In genomic region chr11:18115360-18116127, GRCh38 we compare ENCODE assay signal across 8 cellular contexts.
DNase-seq lines count a peak whose midpoint lies in the region; ATAC-seq and TF ChIP-seq lines count a peak whose summit lies in the region.

No MANE protein-coding gene starts in this region.

- WGBS in iPS DF 6.9 (ENCODE audit: insufficient coverage, insufficient read length) = no CpG with 5 or more reads among the region's 9 CpGs

- no peaks in the 10 kb centered on the region for H3K9me3 ChIP-seq in iPS DF 6.9 (ENCODE audit: control insufficient read depth, insufficient read depth, low read length)

- no peak overlapping the region for H3K4me3 ChIP-seq in iPS DF 6.9 (ENCODE audit: low read length)

- peak; percentile 86 for ATAC-seq in HG02852 (IDR thresholded peaks at IDR 0.05; ENCODE audit: unreplicated experiment)
- ATAC-seq in HG02763 (IDR thresholded peaks at IDR 0.05; ENCODE audit: unreplicated experiment) = no peak

- TF ChIP-seq CTCF in GM13976 (IDR thresholded peaks at IDR 0.05; ENCODE audit: borderline replicate concordance, control extremely low read depth, extremely low read depth, insufficient read depth, missing control alignments) = peak; percentile 83

- in situ Hi-C loops in GM13976 (cut with MboI; ENCODE audit: low sequenced_read_pairs, unreplicated experiment) = no loop called here

- H3K36me3 ChIP-seq in iPS DF 6.9 (ENCODE audit: control insufficient read depth, insufficient read depth, low read length) = no peaks in the 10 kb centered on the region

- no peak overlapping the region for H3K27ac ChIP-seq in iPS DF 6.9 (ENCODE audit: low read length)

- H3K27me3 ChIP-seq in iPS DF 6.9 (ENCODE audit: control insufficient read depth, insufficient read depth, low read length) = no peaks in the 10 kb centered on the region

- DNase-seq in GM13976 (ENCODE audit: low spot score) = peak; percentile 79
- DNase-seq in NCI-H187 treated with DMSO at 0.1 percent for 48 hours (lab: John Stamatoyannopoulos, UW) = peak; percentile 38
- peak; percentile 20 for DNase-seq in T1000 (lab: John Stamatoyannopoulos, UW)
- peak; percentile 77 for DNase-seq in astrocyte of the hippocampus (ENCODE audit: low read depth, low spot score)
- DNase-seq in iPS DF 6.9 (ENCODE audit: low read depth, low spot score) = peak; percentile 72
- DNase-seq in stimulated activated CD4-positive, alpha-beta T cell treated with anti-CD3 and anti-CD28 coated beads, Interleukin-12 subunit alpha, Interleukin-12 subunit beta, amount 100 ng/mL, for 48 hours (ENCODE audit: low read depth in 2 of 3, low spot score in 1 of 3) = peak; percentile 39 to 64 (median 51)

- no peaks in the 10 kb centered on the region for H3K4me1 ChIP-seq in iPS DF 6.9 (ENCODE audit: control insufficient read depth, insufficient read depth, low read length)

Comparison
In these comparisons a context has a peak if more than half of its experiments do, and no peak if none do; other contexts are left out.
1. DNase-seq: peak in every context shown above with its lines; median percentile 79 in GM13976; 77 in astrocyte of the hippocampus; 72 in iPS DF 6.9; 51 in stimulated activated CD4-positive, alpha-beta T cell treated with anti-CD3 and anti-CD28 coated beads, Interleukin-12 subunit alpha, Interleukin-12 subunit beta, amount 100 ng/mL, for 48 hours; 38 in NCI-H187 treated with DMSO at 0.1 percent for 48 hours; 20 in T1000.